Comparison of ENCODE assay signal across 8 cellular contexts in genomic region chr2:208025037-208025813, GRCh38. TPM values are rescaled to one million over a fixed set of nuclear protein-coding genes. Genes with fewer than 3 reads are reported as not detected.
DNase-seq lines count a peak whose midpoint lies in the region; ATAC-seq and TF ChIP-seq lines count a peak whose summit lies in the region.

TSS of gene PLEKHM3 (minus strand) at chr2:208025527. CDS start at chr2:208001639, 23,888 bp downstream.

- DNase-seq in NCI-H1436 (lab: John Stamatoyannopoulos, UW) (peak; percentile 63), NCI-H1436 treated with DMSO at 0.1 percent for 48 hours (lab: John Stamatoyannopoulos, UW) (no peak), NCI-H1930 (lab: John Stamatoyannopoulos, UW) (peak; percentile 65 to 82), UCSD-AML1 (lab: John Stamatoyannopoulos, UW; ENCODE audit: unreplicated experiment) (peak; percentile 88), brain microvascular endothelial cell (peak; percentile 82)

- TF ChIP-seq CTCF in brain microvascular endothelial cell (IDR thresholded peaks at IDR 0.05; ENCODE audit: low read depth, low read length, missing control alignments) = no peak

- no peaks in the 10 kb centered on the region for H3K9me3 ChIP-seq in iPS-18a (ENCODE audit: control insufficient read depth, low read depth, low read length)
- H3K9me3 ChIP-seq in skeletal muscle tissue (ENCODE audit: control insufficient read depth in 3 of 3, low read length in 3 of 3) = no peaks in the 10 kb centered on the region

- peak; percentile 94 for ATAC-seq in HG02852 (IDR thresholded peaks at IDR 0.05; ENCODE audit: unreplicated experiment)

- no peaks in the 10 kb centered on the region for H3K36me3 ChIP-seq in brain microvascular endothelial cell (replicated peaks)
- no peaks in the 10 kb centered on the region for H3K36me3 ChIP-seq in iPS-18a (ENCODE audit: control insufficient read depth, low read depth, low read length)
- H3K36me3 ChIP-seq in skeletal muscle tissue (ENCODE audit: control insufficient read depth in 3 of 3, insufficient read depth in 3 of 3, low read length in 3 of 3) = no peaks in the 10 kb centered on the region

- H3K27me3 ChIP-seq in brain microvascular endothelial cell (replicated peaks) = no peaks in the 10 kb centered on the region
- no peaks in the 10 kb centered on the region for H3K27me3 ChIP-seq in iPS-18a (ENCODE audit: control insufficient read depth, insufficient read depth, low read length)
- H3K27me3 ChIP-seq in skeletal muscle tissue (ENCODE audit: control insufficient read depth in 3 of 3, insufficient read depth in 3 of 3, low read length in 3 of 3) = no peaks in the 10 kb centered on the region

- H3K4me3 ChIP-seq in brain microvascular endothelial cell (ENCODE audit: low read depth, low read length) = peak within 1 kb of the TSS; percentile 87
- H3K4me3 ChIP-seq in iPS-18a (ENCODE audit: low read length) = peak within 1 kb of the TSS; percentile 96
- peak within 1 kb of the TSS; percentile 86 to 100 (median 95) for H3K4me3 ChIP-seq in skeletal muscle tissue (ENCODE audit: low read length in 3 of 3)

- in situ Hi-C loops in brain microvascular endothelial cell (cut with HindIII; ENCODE audit: low pct_ligation_motif_present, low sequenced_read_pairs) = no loop called here

- H3K9ac ChIP-seq in iPS-18a (ENCODE audit: low read length) (peak within 1 kb of the TSS; percentile 69), skeletal muscle tissue (ENCODE audit: low read depth in 1 of 3, low read length in 3 of 3) (peak within 1 kb of the TSS; percentile 85 to 97 (median 91))

- peaks cover 5% of the 10 kb centered on the region for H3K4me1 ChIP-seq in iPS-18a (ENCODE audit: control insufficient read depth, low read depth, low read length)
- peaks cover 5 to 10% (median 8%) of the 10 kb centered on the region in 3 donors for H3K4me1 ChIP-seq in skeletal muscle tissue (ENCODE audit: control insufficient read depth in 3 of 3, insufficient read depth in 3 of 3, low read length in 3 of 3)

- peak within 1 kb of the TSS; percentile 62 for H3K27ac ChIP-seq in brain microvascular endothelial cell
- peak within 1 kb of the TSS; percentile 5 for H3K27ac ChIP-seq in iPS-18a (ENCODE audit: low read length)
- H3K27ac ChIP-seq in skeletal muscle tissue (ENCODE audit: low read depth, low read length) = peak within 1 kb of the TSS; percentile 73

RNA-seq across cellular contexts. Expression of gene PLEKHM3, which starts in this region (rescaled TPM):
- total RNA-seq in skeletal muscle tissue = 20.9 TPM

Comparison
In these comparisons a context has a peak if more than half of its experiments do, and no peak if none do; other contexts are left out.
1. H3K27ac ChIP-seq: peak in every context shown above with its lines; median percentile 73 in skeletal muscle tissue; 62 in brain microvascular endothelial cell; 5 in iPS-18a.